Comparison of ENCODE assay signal across 18 cellular contexts in the genomic region with DNA sequence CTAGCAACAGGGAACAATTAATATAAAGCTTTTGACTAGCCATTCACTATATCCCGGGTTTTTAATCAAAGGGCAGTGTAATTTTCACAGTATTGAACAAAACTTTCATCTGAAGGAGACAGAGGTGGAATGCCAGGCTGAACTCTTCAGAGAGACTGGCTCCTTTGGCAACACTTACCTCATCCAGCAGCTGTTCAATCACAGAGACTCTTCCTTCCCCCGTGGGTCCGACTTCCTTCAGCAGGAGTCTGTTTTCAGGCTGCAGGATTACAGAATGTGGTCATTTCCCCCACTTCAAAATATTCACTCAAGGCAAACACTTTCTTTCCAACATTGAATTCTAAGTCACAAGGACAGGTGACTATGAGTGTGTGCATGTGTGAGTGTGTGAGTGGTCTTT.
DNase-seq lines count a peak whose midpoint lies in the region; ATAC-seq and TF ChIP-seq lines count a peak whose summit lies in the region.
"Had no signal": no experiment of that assay in that cellular context is flagged by ENCODE, and none has a peak within 500 bp of the region (broad histone marks: within the 10 kb centered on the region; RNA-seq: fewer than 3 reads in every experiment).

No MANE protein-coding gene starts in this region.

- CTCF ChIA-PET in Caco-2 (lab: Charles Lee): no interaction called here

- POLR2A ChIA-PET in Caco-2 (lab: Charles Lee): interaction anchor here (0.6 to 0.9 kb wide), 3 partner anchors 118 to 195 kb away, joined by 3 to 5 read pairs (median 3); partner anchors contain the start of gene SEC23B

- TSS peak; percentile 60 for BruUV-seq in Caco-2 (replicated peaks; lab: Mats Ljungman, UMichigan)

- ATAC-seq in GM18868 (IDR thresholded peaks at IDR 0.05; ENCODE audit: unreplicated experiment): no peak
- no peak for ATAC-seq in HG02763 (IDR thresholded peaks at IDR 0.05; ENCODE audit: unreplicated experiment)
- ATAC-seq: GM12878 had no signal

- peak overlapping the region; percentile 7 for H3K4me3 Mint-ChIP-seq in Caco-2 (ENCODE audit: unreplicated experiment)
- H3K4me3 Mint-ChIP-seq: CD4-positive, alpha-beta T cell had no signal

- peaks cover 20% of the 10 kb centered on the region for H3K4me1 Mint-ChIP-seq in Caco-2 (ENCODE audit: low read depth, unreplicated experiment)

- DNase-seq in Caco-2: no peak
- DNase-seq in LHCN-M2 (ENCODE audit: low read depth): peak; percentile 32
- peak; percentile 63 for DNase-seq in dermis blood vessel endothelial cell
- peak; percentile 27 for DNase-seq in iris pigment epithelial cell (ENCODE audit: low read depth)
- no peak for DNase-seq in NCI-H69 (lab: John Stamatoyannopoulos, UW)
- no peak for DNase-seq in left ventricle myocardium inferior
- DNase-seq: ACHN; CD4-positive, alpha-beta T cell; DMS153; DND-41; EL; GM23248 had no signal

- TF ChIP-seq CTCF in Caco-2 (IDR thresholded peaks at IDR 0.05; ENCODE audit: insufficient read depth in 1 of 2, low read depth in 1 of 2, low read length in 1 of 2, severe bottlenecking in 1 of 2, unreplicated experiment in 1 of 2): no peak
- TF ChIP-seq CTCF in left ventricle myocardium inferior (IDR thresholded peaks at IDR 0.05; ENCODE audit: borderline replicate concordance): no peak

- no peak overlapping the region for H3K4me3 ChIP-seq in Caco-2 (ENCODE audit: low read depth, low read length)
- no peak overlapping the region for H3K4me3 ChIP-seq in left ventricle myocardium inferior
- H3K4me3 ChIP-seq: GM12878, GM23248, HAP-1 had no signal

- no peak overlapping the region for H3K27ac Mint-ChIP-seq in Caco-2 (ENCODE audit: unreplicated experiment)
- H3K27ac Mint-ChIP-seq: CD4-positive, alpha-beta T cell had no signal

- H3K36me3 ChIP-seq in Caco-2 (ENCODE audit: control insufficient read depth, insufficient read depth, low read length) (peaks cover 3% of the 10 kb centered on the region), left ventricle myocardium inferior (peaks cover 8% of the 10 kb centered on the region)
- H3K36me3 ChIP-seq: HAP-1 had no signal

- no peaks in the 10 kb centered on the region for H3K27me3 Mint-ChIP-seq in Caco-2 (ENCODE audit: insufficient read depth, unreplicated experiment)
- H3K27me3 Mint-ChIP-seq: CD4-positive, alpha-beta T cell had no signal

- H3K9me3 ChIP-seq in Caco-2: no peaks in the 10 kb centered on the region
- H3K9me3 ChIP-seq in left ventricle myocardium inferior (replicated peaks): no peaks in the 10 kb centered on the region
- H3K9me3 ChIP-seq: HAP-1 had no signal

- peaks cover 14% of the 10 kb centered on the region for H3K36me3 Mint-ChIP-seq in Caco-2 (ENCODE audit: insufficient read depth, unreplicated experiment)

- H3K4me1 ChIP-seq in Caco-2: peaks cover 35% of the 10 kb centered on the region
- no peaks in the 10 kb centered on the region for H3K4me1 ChIP-seq in left ventricle myocardium inferior
- H3K4me1 ChIP-seq: HAP-1 had no signal

- H3K27me3 ChIP-seq in Caco-2 (replicated peaks; ENCODE audit: control insufficient read depth, insufficient read depth, low read length) (no peaks in the 10 kb centered on the region), left ventricle myocardium inferior (ENCODE audit: low read depth) (no peaks in the 10 kb centered on the region)

- no peak overlapping the region for H3K27ac ChIP-seq in left ventricle myocardium inferior (replicated peaks)
- H3K27ac ChIP-seq: C4-2B, GM23248, HL-60 had no signal

- H3K9me3 Mint-ChIP-seq in Caco-2 (ENCODE audit: unreplicated experiment): no peaks in the 10 kb centered on the region
- H3K9me3 Mint-ChIP-seq: CD4-positive, alpha-beta T cell had no signal

- intact Hi-C loops in Caco-2 (cut with micrococcal nuclease; ENCODE audit: unreplicated experiment): no loop called here
- intact Hi-C loops in left ventricle myocardium inferior (cut with micrococcal nuclease): no loop called here

Comparison
In these comparisons a context has a peak if more than half of its experiments do, and no peak if none do; other contexts are left out.
1. DNase-seq: peak in LHCN-M2 (single experiment), dermis blood vessel endothelial cell (single experiment) and iris pigment epithelial cell (single experiment); none in Caco-2 (0 of 2), NCI-H69 (single experiment) and left ventricle myocardium inferior (single experiment).